1 cellular context compared by ENCODE assay signal in the genomic region with DNA sequence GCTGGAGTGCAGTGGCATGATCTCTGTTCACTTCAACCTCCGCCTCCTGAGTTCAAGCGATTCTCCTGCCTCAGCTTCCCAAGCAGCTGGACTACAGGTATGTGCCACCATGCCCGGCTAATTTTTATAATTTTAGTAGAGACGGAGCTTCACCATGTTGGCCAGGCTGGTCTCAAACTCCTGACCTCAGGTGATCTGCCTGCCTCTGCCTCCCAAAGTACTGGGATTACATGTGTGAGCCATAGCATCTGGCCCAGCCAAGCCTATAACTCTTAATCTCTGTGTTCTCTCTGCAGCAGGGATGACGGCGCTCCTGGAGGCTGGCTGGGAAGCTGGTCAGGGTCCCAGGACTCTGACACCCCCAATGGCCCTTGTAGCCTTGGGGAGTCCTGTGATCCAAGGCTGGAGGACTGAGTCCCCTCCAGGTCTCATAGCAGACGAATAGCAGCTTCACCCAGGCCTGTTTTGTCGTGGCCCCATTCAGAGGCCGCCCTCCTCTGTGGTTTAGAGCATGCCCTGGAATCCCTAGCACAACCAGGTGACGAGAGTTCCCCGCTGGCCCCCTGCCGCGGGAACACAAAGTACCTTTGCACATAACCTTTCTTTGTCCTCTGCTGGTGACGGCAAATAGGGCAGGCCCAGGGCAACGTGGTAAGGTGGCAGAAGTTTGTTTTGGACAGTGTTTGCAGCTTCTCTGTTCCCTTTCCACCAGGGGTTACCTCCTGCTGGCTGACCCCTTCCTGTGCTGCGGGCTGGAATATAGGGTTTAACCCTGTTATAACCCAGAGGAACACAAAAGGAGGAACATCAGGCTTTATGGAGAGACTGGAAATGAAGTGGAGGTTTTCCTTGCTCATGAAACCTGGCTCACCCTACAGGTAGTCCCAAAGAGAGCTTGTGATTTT.
TF ChIP-seq lines count a peak whose summit lies in the region.

No MANE protein-coding gene starts in this region.

TF ChIP-seq in HepG2, 621 proteins besides CTCF, POLR2A, EP300 and RAD21 (continued from another document and continues in another):
- TF ChIP-seq, protein P1, sequence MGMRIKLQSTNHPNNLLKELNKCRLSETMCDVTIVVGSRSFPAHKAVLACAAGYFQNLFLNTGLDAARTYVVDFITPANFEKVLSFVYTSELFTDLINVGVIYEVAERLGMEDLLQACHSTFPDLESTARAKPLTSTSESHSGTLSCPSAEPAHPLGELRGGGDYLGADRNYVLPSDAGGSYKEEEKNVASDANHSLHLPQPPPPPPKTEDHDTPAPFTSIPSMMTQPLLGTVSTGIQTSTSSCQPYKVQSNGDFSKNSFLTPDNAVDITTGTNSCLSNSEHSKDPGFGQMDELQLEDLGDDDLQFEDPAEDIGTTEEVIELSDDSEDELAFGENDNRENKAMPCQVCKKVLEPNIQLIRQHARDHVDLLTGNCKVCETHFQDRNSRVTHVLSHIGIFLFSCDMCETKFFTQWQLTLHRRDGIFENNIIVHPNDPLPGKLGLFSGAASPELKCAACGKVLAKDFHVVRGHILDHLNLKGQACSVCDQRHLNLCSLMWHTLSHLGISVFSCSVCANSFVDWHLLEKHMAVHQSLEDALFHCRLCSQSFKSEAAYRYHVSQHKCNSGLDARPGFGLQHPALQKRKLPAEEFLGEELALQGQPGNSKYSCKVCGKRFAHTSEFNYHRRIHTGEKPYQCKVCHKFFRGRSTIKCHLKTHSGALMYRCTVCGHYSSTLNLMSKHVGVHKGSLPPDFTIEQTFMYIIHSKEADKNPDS (CRISPR knock-in tag; IDR thresholded peaks at IDR 0.05): no peak
- TF ChIP-seq, protein P2, sequence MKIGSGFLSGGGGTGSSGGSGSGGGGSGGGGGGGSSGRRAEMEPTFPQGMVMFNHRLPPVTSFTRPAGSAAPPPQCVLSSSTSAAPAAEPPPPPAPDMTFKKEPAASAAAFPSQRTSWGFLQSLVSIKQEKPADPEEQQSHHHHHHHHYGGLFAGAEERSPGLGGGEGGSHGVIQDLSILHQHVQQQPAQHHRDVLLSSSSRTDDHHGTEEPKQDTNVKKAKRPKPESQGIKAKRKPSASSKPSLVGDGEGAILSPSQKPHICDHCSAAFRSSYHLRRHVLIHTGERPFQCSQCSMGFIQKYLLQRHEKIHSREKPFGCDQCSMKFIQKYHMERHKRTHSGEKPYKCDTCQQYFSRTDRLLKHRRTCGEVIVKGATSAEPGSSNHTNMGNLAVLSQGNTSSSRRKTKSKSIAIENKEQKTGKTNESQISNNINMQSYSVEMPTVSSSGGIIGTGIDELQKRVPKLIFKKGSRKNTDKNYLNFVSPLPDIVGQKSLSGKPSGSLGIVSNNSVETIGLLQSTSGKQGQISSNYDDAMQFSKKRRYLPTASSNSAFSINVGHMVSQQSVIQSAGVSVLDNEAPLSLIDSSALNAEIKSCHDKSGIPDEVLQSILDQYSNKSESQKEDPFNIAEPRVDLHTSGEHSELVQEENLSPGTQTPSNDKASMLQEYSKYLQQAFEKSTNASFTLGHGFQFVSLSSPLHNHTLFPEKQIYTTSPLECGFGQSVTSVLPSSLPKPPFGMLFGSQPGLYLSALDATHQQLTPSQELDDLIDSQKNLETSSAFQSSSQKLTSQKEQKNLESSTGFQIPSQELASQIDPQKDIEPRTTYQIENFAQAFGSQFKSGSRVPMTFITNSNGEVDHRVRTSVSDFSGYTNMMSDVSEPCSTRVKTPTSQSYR (CRISPR knock-in tag; IDR thresholded peaks at IDR 0.05; ENCODE audit: borderline replicate concordance): peak; percentile 58; the same call in 1 of the 2 replicates
- no peak; the same call in 1 of the 2 replicates for TF ChIP-seq ZNF383 (CRISPR knock-in tag; IDR thresholded peaks at IDR 0.05; ENCODE audit: borderline replicate concordance)
- no peak for TF ChIP-seq MBD4 (IDR thresholded peaks at IDR 0.05; ENCODE audit: borderline replicate concordance, low read length)
- TF ChIP-seq ZNF256 (CRISPR knock-in tag; conservative IDR thresholded peaks at IDR 0.05): no peak
- no peak for TF ChIP-seq TCF7L2 (IDR thresholded peaks at IDR 0.05; ENCODE audit: low read depth, low read length)
- 0 out of 2 replicates have a peak, but pooled peaks have one; percentile 36 for TF ChIP-seq ZNF558 (CRISPR knock-in tag; IDR thresholded peaks at IDR 0.05; ENCODE audit: borderline replicate concordance)
- TF ChIP-seq, protein P3, sequence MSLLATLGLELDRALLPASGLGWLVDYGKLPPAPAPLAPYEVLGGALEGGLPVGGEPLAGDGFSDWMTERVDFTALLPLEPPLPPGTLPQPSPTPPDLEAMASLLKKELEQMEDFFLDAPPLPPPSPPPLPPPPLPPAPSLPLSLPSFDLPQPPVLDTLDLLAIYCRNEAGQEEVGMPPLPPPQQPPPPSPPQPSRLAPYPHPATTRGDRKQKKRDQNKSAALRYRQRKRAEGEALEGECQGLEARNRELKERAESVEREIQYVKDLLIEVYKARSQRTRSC (CRISPR knock-in tag; IDR thresholded peaks at IDR 0.05; ENCODE audit: low read depth): no peak
- no peak; the same call in 1 of the 2 replicates for TF ChIP-seq MIER3 (CRISPR knock-in tag; IDR thresholded peaks at IDR 0.05; ENCODE audit: borderline replicate concordance)
- TF ChIP-seq, protein P4, sequence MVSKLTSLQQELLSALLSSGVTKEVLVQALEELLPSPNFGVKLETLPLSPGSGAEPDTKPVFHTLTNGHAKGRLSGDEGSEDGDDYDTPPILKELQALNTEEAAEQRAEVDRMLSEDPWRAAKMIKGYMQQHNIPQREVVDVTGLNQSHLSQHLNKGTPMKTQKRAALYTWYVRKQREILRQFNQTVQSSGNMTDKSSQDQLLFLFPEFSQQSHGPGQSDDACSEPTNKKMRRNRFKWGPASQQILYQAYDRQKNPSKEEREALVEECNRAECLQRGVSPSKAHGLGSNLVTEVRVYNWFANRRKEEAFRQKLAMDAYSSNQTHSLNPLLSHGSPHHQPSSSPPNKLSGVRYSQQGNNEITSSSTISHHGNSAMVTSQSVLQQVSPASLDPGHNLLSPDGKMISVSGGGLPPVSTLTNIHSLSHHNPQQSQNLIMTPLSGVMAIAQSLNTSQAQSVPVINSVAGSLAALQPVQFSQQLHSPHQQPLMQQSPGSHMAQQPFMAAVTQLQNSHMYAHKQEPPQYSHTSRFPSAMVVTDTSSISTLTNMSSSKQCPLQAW (CRISPR knock-in tag; IDR thresholded peaks at IDR 0.05): no peak
- 0 out of 2 replicates have a peak, but pooled peaks have one; percentile 54 for TF ChIP-seq ZC3H13 (CRISPR knock-in tag; IDR thresholded peaks at IDR 0.05)
- TF ChIP-seq ZNF784 (CRISPR knock-in tag; IDR thresholded peaks at IDR 0.05; ENCODE audit: borderline replicate concordance): 0 out of 2 replicates have a peak, but pooled peaks have one; percentile 24
- no peak for TF ChIP-seq MTA3 (CRISPR knock-in tag; IDR thresholded peaks at IDR 0.05)
- TF ChIP-seq, protein P5, sequence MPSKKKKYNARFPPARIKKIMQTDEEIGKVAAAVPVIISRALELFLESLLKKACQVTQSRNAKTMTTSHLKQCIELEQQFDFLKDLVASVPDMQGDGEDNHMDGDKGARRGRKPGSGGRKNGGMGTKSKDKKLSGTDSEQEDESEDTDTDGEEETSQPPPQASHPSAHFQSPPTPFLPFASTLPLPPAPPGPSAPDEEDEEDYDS (CRISPR knock-in tag; IDR thresholded peaks at IDR 0.05): peak; percentile 88
- TF ChIP-seq ZSCAN22 (CRISPR knock-in tag; IDR thresholded peaks at IDR 0.05): no peak
- no peak for TF ChIP-seq RFX5 (IDR thresholded peaks at IDR 0.05; ENCODE audit: low read depth, low read length)
- no peak for TF ChIP-seq SETDB1 (CRISPR knock-in tag; IDR thresholded peaks at IDR 0.05; ENCODE audit: borderline replicate concordance)
- TF ChIP-seq JARID2 (CRISPR knock-in tag; IDR thresholded peaks at IDR 0.05; ENCODE audit: insufficient replicate concordance): peak; percentile 60
- no peak; the same call in 1 of the 2 replicates for TF ChIP-seq KDM5B (CRISPR knock-in tag; IDR thresholded peaks at IDR 0.05; ENCODE audit: borderline replicate concordance)
- TF ChIP-seq MED1 (CRISPR knock-in tag; IDR thresholded peaks at IDR 0.05): peak; percentile 82
- no peak for TF ChIP-seq NFE2L1 (CRISPR knock-in tag; IDR thresholded peaks at IDR 0.05; ENCODE audit: borderline replicate concordance)
- TF ChIP-seq, protein P6, sequence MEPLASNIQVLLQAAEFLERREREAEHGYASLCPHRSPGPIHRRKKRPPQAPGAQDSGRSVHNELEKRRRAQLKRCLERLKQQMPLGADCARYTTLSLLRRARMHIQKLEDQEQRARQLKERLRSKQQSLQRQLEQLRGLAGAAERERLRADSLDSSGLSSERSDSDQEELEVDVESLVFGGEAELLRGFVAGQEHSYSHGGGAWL (CRISPR knock-in tag; IDR thresholded peaks at IDR 0.05): no peak
- 0 out of 2 replicates have a peak, but pooled peaks have one; percentile 56 for TF ChIP-seq RNF2 (conservative IDR thresholded peaks at IDR 0.05; ENCODE audit: low read depth)
- peak; percentile 92; the same call in 1 of the 2 replicates for TF ChIP-seq ZNF292 (CRISPR knock-in tag; IDR thresholded peaks at IDR 0.05; ENCODE audit: borderline replicate concordance, low read depth)
- no peak for TF ChIP-seq ATF7 (IDR thresholded peaks at IDR 0.05)
- TF ChIP-seq ATF7 (CRISPR knock-in tag; IDR thresholded peaks at IDR 0.05): no peak
- no peak for TF ChIP-seq KIAA2018 (CRISPR knock-in tag; IDR thresholded peaks at IDR 0.05; ENCODE audit: borderline replicate concordance)
- TF ChIP-seq, protein P7, sequence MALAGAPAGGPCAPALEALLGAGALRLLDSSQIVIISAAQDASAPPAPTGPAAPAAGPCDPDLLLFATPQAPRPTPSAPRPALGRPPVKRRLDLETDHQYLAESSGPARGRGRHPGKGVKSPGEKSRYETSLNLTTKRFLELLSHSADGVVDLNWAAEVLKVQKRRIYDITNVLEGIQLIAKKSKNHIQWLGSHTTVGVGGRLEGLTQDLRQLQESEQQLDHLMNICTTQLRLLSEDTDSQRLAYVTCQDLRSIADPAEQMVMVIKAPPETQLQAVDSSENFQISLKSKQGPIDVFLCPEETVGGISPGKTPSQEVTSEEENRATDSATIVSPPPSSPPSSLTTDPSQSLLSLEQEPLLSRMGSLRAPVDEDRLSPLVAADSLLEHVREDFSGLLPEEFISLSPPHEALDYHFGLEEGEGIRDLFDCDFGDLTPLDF (CRISPR knock-in tag; IDR thresholded peaks at IDR 0.05): no peak
- peak; percentile 22 for TF ChIP-seq NFKB2 (CRISPR knock-in tag; IDR thresholded peaks at IDR 0.05; ENCODE audit: borderline replicate concordance)
- TF ChIP-seq NFYC (CRISPR knock-in tag; IDR thresholded peaks at IDR 0.05): 0 out of 2 replicates have a peak, but pooled peaks have one; percentile 16
